15 cellular contexts compared by ENCODE assay signal in the genomic region with DNA sequence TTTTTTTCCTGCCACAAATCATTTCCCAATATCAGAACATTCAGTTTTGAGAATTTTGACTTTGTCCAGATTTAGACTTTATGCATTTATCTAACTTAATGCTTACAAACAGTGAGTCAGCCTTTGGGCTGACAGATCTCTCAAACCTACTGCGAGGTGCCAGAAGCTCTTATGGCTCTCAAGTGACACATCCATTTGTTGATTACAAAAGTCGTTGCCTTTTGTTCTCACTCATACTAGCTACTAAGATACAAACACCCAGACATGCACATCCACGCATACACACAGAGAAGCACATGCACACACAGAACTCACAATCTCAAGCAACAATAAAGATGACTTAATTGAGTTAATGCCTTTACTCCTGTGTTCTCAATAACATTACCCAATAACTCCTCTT.
"Had no signal": no experiment of that assay in that cellular context is flagged by ENCODE, and none has a peak within 500 bp of the region (broad histone marks: within the 10 kb centered on the region; RNA-seq: fewer than 3 reads in every experiment).

No MANE protein-coding gene starts in this region.

- H3K27ac Mint-ChIP-seq: activated naive CD8-positive, alpha-beta T cell treated with anti-CD3 and anti-CD28 coated beads, Interleukin-2, amount 10 ng/mL, durations not matched to agents 7 days and 5 days; naive thymus-derived CD4-positive, alpha-beta T cell had no signal

- H3K4me3 Mint-ChIP-seq: activated naive CD8-positive, alpha-beta T cell treated with anti-CD3 and anti-CD28 coated beads, Interleukin-2, amount 10 ng/mL, durations not matched to agents 7 days and 5 days; naive thymus-derived CD4-positive, alpha-beta T cell had no signal

- H3K27me3 Mint-ChIP-seq: activated naive CD8-positive, alpha-beta T cell treated with anti-CD3 and anti-CD28 coated beads, Interleukin-2, amount 10 ng/mL, durations not matched to agents 7 days and 5 days had no signal

- H3K27me3 ChIP-seq: pancreas had no signal

- H3K4me3 ChIP-seq: coronary artery, mucosa of descending colon, pancreas had no signal

- H3K36me3 Mint-ChIP-seq: activated naive CD8-positive, alpha-beta T cell treated with anti-CD3 and anti-CD28 coated beads, Interleukin-2, amount 10 ng/mL, durations not matched to agents 7 days and 5 days; naive thymus-derived CD4-positive, alpha-beta T cell had no signal

- H3K36me3 ChIP-seq: pancreas had no signal

- H3K9me3 ChIP-seq: pancreas had no signal

- DNase-seq: activated CD4-positive, CD25-positive, alpha-beta regulatory T cell treated with anti-CD3 and anti-CD28 coated beads, Interleukin-2, amount 50 U/mL, for 72 hours; activated naive CD4-positive, alpha-beta T cell; activated naive CD8-positive, alpha-beta T cell treated with anti-CD3 and anti-CD28 coated beads, Interleukin-2, amount 10 ng/mL, durations not matched to agents 7 days and 5 days; activated T-cell treated with anti-CD3 and anti-CD28 coated beads for 4 hours; anterior cingulate cortex; central memory CD4-positive, alpha-beta T cell; effector CD8-positive, alpha-beta T cell; mammary epithelial cell; mucosa of descending colon; naive thymus-derived CD4-positive, alpha-beta T cell; pancreas; stimulated activated CD4-positive, alpha-beta T cell treated with anti-CD3 and anti-CD28 coated beads, Interleukin-12 subunit alpha, Interleukin-12 subunit beta, amount 100 ng/mL, for 4 hours; stimulated activated CD4-positive, alpha-beta T cell treated with anti-CD3 and anti-CD28 coated beads, Interleukin-2, amount 100 ng/mL, for 24 hours; T1000 had no signal

- H3K4me1 Mint-ChIP-seq: activated naive CD8-positive, alpha-beta T cell treated with anti-CD3 and anti-CD28 coated beads, Interleukin-2, amount 10 ng/mL, durations not matched to agents 7 days and 5 days; naive thymus-derived CD4-positive, alpha-beta T cell had no signal

- ATAC-seq: mucosa of descending colon; naive thymus-derived CD4-positive, alpha-beta T cell; pancreas had no signal
